8 cellular contexts compared by ENCODE assay signal in genomic region chr21:45975637-45976409, GRCh38. TPM values are rescaled to one million over a fixed set of nuclear protein-coding genes. Genes with fewer than 3 reads are reported as not detected.
A peak's percentile ranks its signal among the peaks of the same experiment; 100 is the strongest.
DNase-seq lines count a peak whose midpoint lies in the region; ATAC-seq and TF ChIP-seq lines count a peak whose summit lies in the region.
"Not testable (repeated sequence)": the region's sequence is repeated elsewhere in the genome, so short reads cannot be mapped to it uniquely, and the experiment has no call there.

No MANE protein-coding gene starts in this region.

- not testable (repeated sequence) for H3K4me3 Mint-ChIP-seq in activated naive CD8-positive, alpha-beta T cell treated with anti-CD3 and anti-CD28 coated beads for 36 hours
- peak overlapping the region; percentile 86 to 93 for H3K4me3 Mint-ChIP-seq in effector memory CD8-positive, alpha-beta T cell
- H3K4me3 Mint-ChIP-seq in naive thymus-derived CD8-positive, alpha-beta T cell = peak overlapping the region in 9 of 10 donors; percentile 15 to 88 (median 38)
- H3K4me3 Mint-ChIP-seq in type B pancreatic cell = peak overlapping the region; percentile 60

- not testable (repeated sequence) for H3K27ac ChIP-seq in GM23248, PC-9
- H3K27ac ChIP-seq in hepatocyte = peak overlapping the region; percentile 97
- H3K27ac ChIP-seq in skeletal muscle tissue (ENCODE audit: low read depth, low read length) = peak overlapping the region; percentile 88

- not testable (repeated sequence) for H2AFZ ChIP-seq in GM23248, PC-9, hepatocyte

- not testable (repeated sequence) for TF ChIP-seq CTCF in PC-9 (conservative IDR thresholded peaks at IDR 0.05); hepatocyte (IDR thresholded peaks at IDR 0.05; ENCODE audit: poor library complexity); type B pancreatic cell (conservative IDR thresholded peaks at IDR 0.05)

- not testable (repeated sequence) for H3K4me3 ChIP-seq in GM23248; PC-9; hepatocyte; skeletal muscle tissue (ENCODE audit: low read length in 3 of 3)

- CTCF ChIA-PET in PC-9 (lab: Charles Lee) = not testable (repeated sequence)

- not testable (repeated sequence) for ATAC-seq in effector memory CD8-positive, alpha-beta T cell (replicated peaks); naive thymus-derived CD8-positive, alpha-beta T cell

- peaks cover 17% of the 10 kb centered on the region for H3F3A ChIP-seq in GM23248 (ENCODE audit: insufficient read depth)
- peaks cover 11% of the 10 kb centered on the region; the same call in 1 of the 2 replicates for H3F3A ChIP-seq in PC-9 (ENCODE audit: insufficient read depth, low read depth)

- 66 to 69% methylated on average over 13 to 15 of the region's 15 CpGs for WGBS in GM23248 (ENCODE audit: low coverage in 1 of 2, low lambda C conversion rate in 2 of 2, missing lambda C conversion rate in 2 of 2), 2 experiments
- 32% methylated on average over 14 of the region's 15 CpGs for WGBS in hepatocyte (ENCODE audit: low lambda C conversion rate, missing lambda C conversion rate)

- not testable (repeated sequence) for H3K79me2 ChIP-seq in GM23248 (ENCODE audit: insufficient read depth); PC-9 (ENCODE audit: low read depth); hepatocyte

- H4K20me1 ChIP-seq in GM23248 (ENCODE audit: insufficient read depth); PC-9 (ENCODE audit: insufficient read depth); hepatocyte (ENCODE audit: insufficient read depth, poor library complexity, severe bottlenecking): not testable (repeated sequence)

- not testable (repeated sequence) for H3K4me2 ChIP-seq in GM23248 (ENCODE audit: unreplicated experiment)
- H3K4me2 ChIP-seq in PC-9 (0 out of 2 replicates have a peak overlapping the region, but pooled peaks have one; percentile 16), hepatocyte (peak overlapping the region; percentile 93)

- intact Hi-C loops in PC-9 (cut with micrococcal nuclease; ENCODE audit: unreplicated experiment) = not testable (repeated sequence)

- H3K9ac ChIP-seq in GM23248 = peak overlapping the region; percentile 79
- not testable (repeated sequence) for H3K9ac ChIP-seq in skeletal muscle tissue (ENCODE audit: low read depth in 1 of 3, low read length in 3 of 3)

- not testable (repeated sequence) for H3K36me3 Mint-ChIP-seq in activated naive CD8-positive, alpha-beta T cell treated with anti-CD3 and anti-CD28 coated beads for 36 hours; effector memory CD8-positive, alpha-beta T cell (ENCODE audit: insufficient read depth); naive thymus-derived CD8-positive, alpha-beta T cell; type B pancreatic cell

- peaks cover 22% of the 10 kb centered on the region for H3K27me3 Mint-ChIP-seq in activated naive CD8-positive, alpha-beta T cell treated with anti-CD3 and anti-CD28 coated beads for 36 hours
- H3K27me3 Mint-ChIP-seq in effector memory CD8-positive, alpha-beta T cell = peaks cover 9 to 32% of the 10 kb centered on the region in 2 donors
- H3K27me3 Mint-ChIP-seq in naive thymus-derived CD8-positive, alpha-beta T cell = peaks cover 0 to 21% (median 8%) of the 10 kb centered on the region in 5 donors
- H3K27me3 Mint-ChIP-seq in type B pancreatic cell = peaks cover 36% of the 10 kb centered on the region

- H3K9me2 ChIP-seq in GM23248 (ENCODE audit: insufficient read depth); PC-9 (ENCODE audit: insufficient read depth); hepatocyte (replicated peaks; ENCODE audit: insufficient read depth): not testable (repeated sequence)

- not testable (repeated sequence) for H3K36me3 ChIP-seq in GM23248 (ENCODE audit: low read depth); PC-9 (ENCODE audit: low read depth); hepatocyte (replicated peaks; ENCODE audit: insufficient read depth, low read depth); skeletal muscle tissue (ENCODE audit: control insufficient read depth in 3 of 3, insufficient read depth in 3 of 3, low read length in 3 of 3)

- DNase-seq in GM23248; PC-9; activated naive CD8-positive, alpha-beta T cell treated with anti-CD3 and anti-CD28 coated beads for 36 hours; hepatocyte (ENCODE audit: low spot score); naive thymus-derived CD8-positive, alpha-beta T cell; type B pancreatic cell (ENCODE audit: extremely low spot score, unreplicated experiment): not testable (repeated sequence)
- peak in 1 of 3 experiments; percentile 18 for DNase-seq in effector memory CD8-positive, alpha-beta T cell

- not testable (repeated sequence) for H3K9me3 Mint-ChIP-seq in activated naive CD8-positive, alpha-beta T cell treated with anti-CD3 and anti-CD28 coated beads for 36 hours; effector memory CD8-positive, alpha-beta T cell; naive thymus-derived CD8-positive, alpha-beta T cell; type B pancreatic cell

- not testable (repeated sequence) for H3K27me3 ChIP-seq in GM23248 (replicated peaks; ENCODE audit: insufficient read depth); PC-9 (ENCODE audit: insufficient read depth, low read depth); hepatocyte
- peaks cover 20 to 34% (median 31%) of the 10 kb centered on the region in 3 donors for H3K27me3 ChIP-seq in skeletal muscle tissue (ENCODE audit: control insufficient read depth in 3 of 3, insufficient read depth in 3 of 3, low read length in 3 of 3)

- H3K4me1 ChIP-seq in GM23248 (ENCODE audit: insufficient read depth) (peaks cover 49% of the 10 kb centered on the region), PC-9 (replicated peaks; ENCODE audit: insufficient read depth) (peaks cover 16% of the 10 kb centered on the region), hepatocyte (ENCODE audit: insufficient read depth) (peaks cover 68% of the 10 kb centered on the region), skeletal muscle tissue (ENCODE audit: control insufficient read depth in 3 of 3, insufficient read depth in 3 of 3, low read length in 3 of 3) (peaks cover 37 to 40% (median 39%) of the 10 kb centered on the region in 3 donors)

- in situ Hi-C loops in GM23248 (cut with MboI) = not testable (repeated sequence)

- H3K9me3 ChIP-seq in GM23248 (ENCODE audit: low read depth); PC-9 (ENCODE audit: insufficient read depth, low read depth); hepatocyte (ENCODE audit: low read depth); skeletal muscle tissue (ENCODE audit: control insufficient read depth in 3 of 3, low read length in 3 of 3): not testable (repeated sequence)

- peak overlapping the region; percentile 29 for H3K27ac Mint-ChIP-seq in activated naive CD8-positive, alpha-beta T cell treated with anti-CD3 and anti-CD28 coated beads for 36 hours
- peak overlapping the region; percentile 44 to 81 for H3K27ac Mint-ChIP-seq in effector memory CD8-positive, alpha-beta T cell
- peak overlapping the region in 4 of 10 donors; percentile 0 to 81 (median 22) for H3K27ac Mint-ChIP-seq in naive thymus-derived CD8-positive, alpha-beta T cell
- peak overlapping the region; percentile 42 for H3K27ac Mint-ChIP-seq in type B pancreatic cell

- peaks cover 29% of the 10 kb centered on the region for H3K4me1 Mint-ChIP-seq in activated naive CD8-positive, alpha-beta T cell treated with anti-CD3 and anti-CD28 coated beads for 36 hours
- peaks cover 16 to 18% of the 10 kb centered on the region in 2 donors for H3K4me1 Mint-ChIP-seq in effector memory CD8-positive, alpha-beta T cell (ENCODE audit: low read depth in 2 of 2)
- peaks cover 5 to 30% (median 22%) of the 10 kb centered on the region in 4 donors for H3K4me1 Mint-ChIP-seq in naive thymus-derived CD8-positive, alpha-beta T cell
- H3K4me1 Mint-ChIP-seq in type B pancreatic cell (ENCODE audit: unreplicated experiment) = peaks cover 20% of the 10 kb centered on the region

- POLR2A ChIA-PET in PC-9 (lab: Charles Lee; ENCODE audit: unreplicated experiment); naive thymus-derived CD8-positive, alpha-beta T cell (lab: Charles Lee): not testable (repeated sequence)

- BruUV-seq in PC-9 (replicated peaks; lab: Mats Ljungman, UMichigan) = not testable (repeated sequence)

RNA-seq across cellular contexts. Expression of gene COL6A1, which starts 5.7 kb away (rescaled TPM):
- 1,783 and 1,897 TPM in 2 replicates for total RNA-seq in GM23248 (2014; rRNA removed; shearing (Covaris generic))
- 685 and 707 TPM in 2 replicates for polyA plus RNA-seq in GM23248 (2016; fragmentation: Nextera tagmentation; extraction: Ambion mirVana)
- total RNA-seq in PC-9 (2021) = 43.1 and 51.8 TPM in 2 replicates
- 1 to 10 TPM; 4.3 to 5.2 TPM for total RNA-seq in activated naive CD8-positive, alpha-beta T cell treated with anti-CD3 and anti-CD28 coated beads for 36 hours
- total RNA-seq in hepatocyte = 193 and 296 TPM in 2 replicates
- 592 and 616 TPM in 2 replicates for polyA plus RNA-seq in hepatocyte
- 10 to 100 TPM; 19.4 to 21.0 TPM for total RNA-seq in naive thymus-derived CD8-positive, alpha-beta T cell
- 1 to 10 TPM; 1.7 to 2.0 (median 1.7) TPM for polyA plus RNA-seq in naive thymus-derived CD8-positive, alpha-beta T cell
- 270 TPM for total RNA-seq in skeletal muscle tissue
- total RNA-seq in type B pancreatic cell (ENCODE audit: low replicate concordance) = 78.4 and 167 TPM in 2 replicates
